ENCODE assay signal across 17 cellular contexts in the genomic region with DNA sequence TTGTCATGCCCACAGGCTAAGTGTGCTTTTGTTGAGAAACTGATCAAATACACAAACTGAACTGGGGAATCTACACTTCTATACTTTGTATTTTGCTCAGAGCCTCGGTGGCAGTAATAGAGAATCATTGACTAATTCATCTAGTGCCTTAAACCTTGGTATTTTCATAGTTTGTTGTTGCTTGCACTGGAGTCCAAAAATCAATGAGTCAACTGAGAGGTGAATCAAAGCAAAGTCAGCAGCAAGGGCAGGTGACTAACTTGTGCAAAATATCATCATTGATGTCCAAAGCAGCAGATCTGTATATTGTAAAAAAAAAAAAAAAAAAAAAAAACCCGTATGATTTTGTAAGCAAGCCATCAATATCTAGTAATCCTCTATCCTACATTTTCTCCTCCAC.
A peak's percentile ranks its signal among the peaks of the same experiment; 100 is the strongest.
DNase-seq lines count a peak whose midpoint lies in the region; ATAC-seq, FAIRE-seq and TF ChIP-seq lines count a peak whose summit lies in the region.
"Had no signal": no experiment of that assay in that cellular context is flagged by ENCODE, and none has a peak within 500 bp of the region (broad histone marks: within the 10 kb centered on the region; RNA-seq: fewer than 3 reads in every experiment).

No MANE protein-coding gene starts in this region.

- no peak overlapping the region for H3K4me3 Mint-ChIP-seq in stimulated activated effector memory CD8-positive, alpha-beta T cell treated with anti-CD3 and anti-CD28 coated beads, Interleukin-12 subunit alpha, Interleukin-12 subunit beta, amount 100 ng/mL, for 72 hours
- H3K4me3 Mint-ChIP-seq: H9 had no signal

- H3K27ac Mint-ChIP-seq in stimulated activated effector memory CD8-positive, alpha-beta T cell treated with anti-CD3 and anti-CD28 coated beads, Interleukin-12 subunit alpha, Interleukin-12 subunit beta, amount 100 ng/mL, for 72 hours, result no peak overlapping the region
- H3K27ac Mint-ChIP-seq: CD4-positive, CD25-positive, alpha-beta regulatory T cell; H9 had no signal

- H3K36me3 ChIP-seq in RWPE2 (ENCODE audit: low read depth), result no peaks in the 10 kb centered on the region

- peaks cover 7% of the 10 kb centered on the region for H3K4me1 ChIP-seq in RWPE2 (ENCODE audit: insufficient read depth, poor library complexity, severe bottlenecking)

- peak; percentile 61 for FAIRE-seq in H54 (lab: Jason Lieb, UNC)
- FAIRE-seq: HepG2 had no signal

- peak; percentile 75 for ATAC-seq in RWPE2 (ENCODE audit: low read depth)
- ATAC-seq in stimulated activated effector memory CD8-positive, alpha-beta T cell treated with anti-CD3 and anti-CD28 coated beads, Interleukin-12 subunit alpha, Interleukin-12 subunit beta, amount 100 ng/mL, for 72 hours, result peak; percentile 42
- ATAC-seq: HepG2 had no signal

- no peak for TF ChIP-seq POLR2A in H54 (IDR thresholded peaks at IDR 0.05; ENCODE audit: low read depth, low read length)

- H3K27ac ChIP-seq in RWPE2 (ENCODE audit: poor library complexity, severe bottlenecking), result no peak overlapping the region
- H3K27ac ChIP-seq: HL-60 had no signal

- no peaks in the 10 kb centered on the region for H3K9me3 ChIP-seq in RWPE2 (ENCODE audit: severe bottlenecking)

- DNase-seq in H54 (ENCODE audit: insufficient read length, low spot score) (no peak), RWPE2 (ENCODE audit: low spot score) (no peak), fibroblast of mammary gland (ENCODE audit: low read depth) (peak; percentile 48), OCI-M1 (lab: John Stamatoyannopoulos, UW) (no peak), COLO668 (lab: John Stamatoyannopoulos, UW; ENCODE audit: unreplicated experiment) (no peak), activated gamma-delta T cell (lab: John Stamatoyannopoulos, UW) (no peak)
- no peak for DNase-seq in stimulated activated effector memory CD8-positive, alpha-beta T cell treated with anti-CD3 and anti-CD28 coated beads, Interleukin-12 subunit alpha, Interleukin-12 subunit beta, amount 100 ng/mL, for 72 hours (ENCODE audit: low spot score in 2 of 2)
- DNase-seq: CD4-positive, CD25-positive, alpha-beta regulatory T cell; COR-L47; DMS79; H9; KBM-7; NCI-H2171 treated with DMSO at 0.1 percent for 48 hours; NCI-H526; Right ventricle myocardium superior had no signal

- H3K4me3 ChIP-seq in RWPE2 (ENCODE audit: severe bottlenecking) (no peak overlapping the region), fibroblast of mammary gland (ENCODE audit: control insufficient read depth, low read depth, low read length) (no peak overlapping the region)

- no peaks in the 10 kb centered on the region for H3K36me3 Mint-ChIP-seq in stimulated activated effector memory CD8-positive, alpha-beta T cell treated with anti-CD3 and anti-CD28 coated beads, Interleukin-12 subunit alpha, Interleukin-12 subunit beta, amount 100 ng/mL, for 72 hours
- H3K36me3 Mint-ChIP-seq: CD4-positive, CD25-positive, alpha-beta regulatory T cell had no signal

- H3K27me3 ChIP-seq in RWPE2 (ENCODE audit: insufficient read depth, poor library complexity, severe bottlenecking), result no peaks in the 10 kb centered on the region

- no peak for TF ChIP-seq CTCF in RWPE2 (IDR thresholded peaks at IDR 0.05; ENCODE audit: poor library complexity, severe bottlenecking)
- no peak for TF ChIP-seq CTCF in fibroblast of mammary gland (conservative IDR thresholded peaks at IDR 0.05; ENCODE audit: control insufficient read depth, insufficient read depth, low read depth, low read length)

- H3K4me1 Mint-ChIP-seq in stimulated activated effector memory CD8-positive, alpha-beta T cell treated with anti-CD3 and anti-CD28 coated beads, Interleukin-12 subunit alpha, Interleukin-12 subunit beta, amount 100 ng/mL, for 72 hours, result no peaks in the 10 kb centered on the region
- H3K4me1 Mint-ChIP-seq: CD4-positive, CD25-positive, alpha-beta regulatory T cell; H9 had no signal

- no peaks in the 10 kb centered on the region for H3K9me3 Mint-ChIP-seq in stimulated activated effector memory CD8-positive, alpha-beta T cell treated with anti-CD3 and anti-CD28 coated beads, Interleukin-12 subunit alpha, Interleukin-12 subunit beta, amount 100 ng/mL, for 72 hours
- H3K9me3 Mint-ChIP-seq: H9 had no signal
